ENCODE assay signal across 1 cellular context in genomic region chr10:5809541-5810154, GRCh38.
TF ChIP-seq lines count a peak whose summit lies in the region.

No MANE protein-coding gene starts in this region.

TF ChIP-seq in K562, 482 proteins besides CTCF, POLR2A, EP300 and RAD21:
- TF ChIP-seq ZNF263 (CRISPR knock-in tag; IDR thresholded peaks at IDR 0.05; ENCODE audit: borderline replicate concordance): no peak
